In the genomic region with DNA sequence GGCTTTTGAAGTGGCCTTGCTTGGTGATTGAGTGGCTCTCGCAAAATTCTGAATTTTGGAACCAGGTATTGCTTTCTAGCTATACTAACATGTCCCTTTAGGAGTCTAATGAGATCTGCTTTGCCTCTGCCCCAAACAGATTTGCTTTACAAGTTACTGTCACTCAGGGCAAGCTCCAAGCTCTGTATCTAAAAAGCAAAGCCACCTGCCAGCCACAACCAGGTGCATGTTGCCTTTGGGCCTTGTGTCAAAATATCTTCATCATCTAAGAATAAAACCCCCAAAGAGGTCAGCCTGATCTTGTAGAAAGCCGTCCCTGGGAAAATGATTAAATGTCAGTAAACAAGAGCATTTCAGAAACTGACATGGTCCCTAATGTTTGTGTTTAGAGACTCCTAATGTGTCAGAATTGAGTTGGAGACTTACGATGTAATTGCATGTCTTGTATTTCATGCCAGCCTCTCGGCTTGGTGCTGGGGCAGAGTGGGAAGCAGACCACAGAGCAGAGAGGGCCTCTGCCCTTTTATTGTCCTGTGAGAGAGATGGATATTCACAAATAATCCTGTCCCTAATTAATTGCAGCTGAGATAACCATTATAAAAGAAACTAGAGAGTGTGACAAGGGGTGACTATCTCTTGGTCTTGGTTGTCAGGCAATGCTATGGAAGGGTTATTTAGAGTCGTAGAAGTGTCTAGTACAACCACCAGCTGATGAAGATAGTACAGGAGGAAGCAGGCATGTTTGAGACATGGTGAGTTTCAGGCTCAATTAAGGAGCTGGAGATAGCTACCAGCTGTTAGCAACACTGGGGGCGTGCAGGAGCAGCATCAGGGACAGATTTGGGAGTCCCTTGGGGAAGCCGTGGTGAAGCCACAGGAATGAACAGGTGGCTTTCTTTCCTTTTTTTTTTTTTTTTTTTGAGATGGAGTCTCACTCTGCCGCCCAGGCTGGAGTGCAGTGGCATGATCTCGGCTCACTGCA, we compare ENCODE assay signal across 1 cellular context.
TF ChIP-seq lines count a peak whose summit lies in the region.

No MANE protein-coding gene starts in this region.

TF ChIP-seq in GM12878, 131 proteins besides CTCF, POLR2A, EP300 and RAD21 (continued from another document and continues in another):
- TF ChIP-seq, protein P1, sequence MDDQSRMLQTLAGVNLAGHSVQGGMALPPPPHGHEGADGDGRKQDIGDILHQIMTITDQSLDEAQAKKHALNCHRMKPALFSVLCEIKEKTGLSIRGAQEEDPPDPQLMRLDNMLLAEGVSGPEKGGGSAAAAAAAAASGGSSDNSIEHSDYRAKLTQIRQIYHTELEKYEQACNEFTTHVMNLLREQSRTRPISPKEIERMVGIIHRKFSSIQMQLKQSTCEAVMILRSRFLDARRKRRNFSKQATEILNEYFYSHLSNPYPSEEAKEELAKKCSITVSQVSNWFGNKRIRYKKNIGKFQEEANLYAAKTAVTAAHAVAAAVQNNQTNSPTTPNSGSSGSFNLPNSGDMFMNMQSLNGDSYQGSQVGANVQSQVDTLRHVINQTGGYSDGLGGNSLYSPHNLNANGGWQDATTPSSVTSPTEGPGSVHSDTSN (IDR thresholded peaks at IDR 0.05; ENCODE audit: insufficient replicate concordance, low read depth, low read length): peak; percentile 63
- TF ChIP-seq MEF2B (IDR thresholded peaks at IDR 0.05; ENCODE audit: partially characterized antibody, poor library complexity, severe bottlenecking) (peak; percentile 74), ZNF24 (IDR thresholded peaks at IDR 0.05) (no peak), YY1 (IDR thresholded peaks at IDR 0.05; ENCODE audit: low read depth, low read length) (0 out of 2 replicates have a peak, but pooled peaks have one; percentile 21), WRNIP1 (IDR thresholded peaks at IDR 0.05; ENCODE audit: borderline replicate concordance, low read depth, low read length) (no peak), TARDBP (IDR thresholded peaks at IDR 0.05; ENCODE audit: borderline replicate concordance) (no peak), SREBF2 (IDR thresholded peaks at IDR 0.05; ENCODE audit: low read length) (no peak), NFIC (IDR thresholded peaks at IDR 0.05; ENCODE audit: low read depth, low read length) (no peak), MTA2 (IDR thresholded peaks at IDR 0.05; ENCODE audit: low read depth) (peak; percentile 44; the same call in 1 of the 2 replicates), RBBP5 (conservative IDR thresholded peaks at IDR 0.05) (no peak), BCL11A (IDR thresholded peaks at IDR 0.05; ENCODE audit: low read depth, low read length) (peak; percentile 59; the same call in 1 of the 2 replicates), ZNF384 (IDR thresholded peaks at IDR 0.05; ENCODE audit: borderline replicate concordance, low read depth, low read length) (peak; percentile 39; the same call in 1 of the 2 replicates), TCF12 (IDR thresholded peaks at IDR 0.05; ENCODE audit: low read depth, low read length) (peak; percentile 94), BHLHE40 (IDR thresholded peaks at IDR 0.05; ENCODE audit: borderline replicate concordance in 1 of 2, low read depth in 2 of 2, low read length in 1 of 2) (0 out of 4 replicates have a peak, but pooled peaks of 1 of the 2 experiments have one; percentile 15), POU2F2 (IDR thresholded peaks at IDR 0.05; ENCODE audit: borderline replicate concordance, low read depth, low read length) (no peak), POLR2AphosphoS5 (IDR thresholded peaks at IDR 0.05; ENCODE audit: low read length) (no peak), GABPA (IDR thresholded peaks at IDR 0.05; ENCODE audit: low read depth) (no peak), EED (IDR thresholded peaks at IDR 0.05; ENCODE audit: low read depth) (peak; percentile 35; the same call in 1 of the 2 replicates), ZBED1 (IDR thresholded peaks at IDR 0.05; ENCODE audit: borderline replicate concordance) (no peak), MYC (IDR thresholded peaks at IDR 0.05; ENCODE audit: insufficient read depth, insufficient read length, insufficient replicate concordance, low read length, severe bottlenecking) (no peak), LARP7 (IDR thresholded peaks at IDR 0.05) (no peak), IRF4 (IDR thresholded peaks at IDR 0.05; ENCODE audit: low read depth, low read length) (no peak), NR2C2 (IDR thresholded peaks at IDR 0.05; ENCODE audit: borderline replicate concordance, control insufficient read depth, insufficient read length, low read depth) (no peak), SPI1 (IDR thresholded peaks at IDR 0.05; ENCODE audit: borderline replicate concordance, insufficient read depth, low read depth, low read length) (no peak), IKZF2 (IDR thresholded peaks at IDR 0.05) (peak; percentile 38 to 49; a peak in 3 of 4 replicates), NBN (IDR thresholded peaks at IDR 0.05) (0 out of 2 replicates have a peak, but pooled peaks have one; percentile 33), RUNX3 (IDR thresholded peaks at IDR 0.05; ENCODE audit: low read length) (peak; percentile 49), SMARCA5 (IDR thresholded peaks at IDR 0.05) (no peak), CBFB (IDR thresholded peaks at IDR 0.05; ENCODE audit: low read depth) (no peak), TBL1XR1 (IDR thresholded peaks at IDR 0.05; ENCODE audit: low read depth, low read length) (no peak), SMC3 (IDR thresholded peaks at IDR 0.05; ENCODE audit: borderline replicate concordance, low read length) (no peak), IKZF1 (conservative IDR thresholded peaks at IDR 0.05) (0 out of 2 replicates have a peak, but pooled peaks have one; percentile 17), STAT3 (IDR thresholded peaks at IDR 0.05; ENCODE audit: low read depth, low read length) (no peak), PAX5 (IDR thresholded peaks at IDR 0.05; ENCODE audit: borderline replicate concordance, low read depth, low read length) (0 out of 2 replicates have a peak, but pooled peaks have one; percentile 41), DPF2 (IDR thresholded peaks at IDR 0.05) (no peak), RAD51 (IDR thresholded peaks at IDR 0.05) (no peak), ASH2L (IDR thresholded peaks at IDR 0.05; ENCODE audit: borderline replicate concordance, low read depth) (no peak), HDAC6 (IDR thresholded peaks at IDR 0.05; ENCODE audit: unreplicated experiment) (no peak), ATF7 (IDR thresholded peaks at IDR 0.05; ENCODE audit: low read depth) (no peak), KAT2A (conservative IDR thresholded peaks at IDR 0.05; ENCODE audit: control insufficient read depth, low read depth, low read length) (no peak), BMI1 (IDR thresholded peaks at IDR 0.05; ENCODE audit: borderline replicate concordance) (no peak), CEBPB (IDR thresholded peaks at IDR 0.05; ENCODE audit: borderline replicate concordance in 1 of 2, low read depth in 2 of 2, low read length in 2 of 2) (no peak)
- TF ChIP-seq, protein P2, sequence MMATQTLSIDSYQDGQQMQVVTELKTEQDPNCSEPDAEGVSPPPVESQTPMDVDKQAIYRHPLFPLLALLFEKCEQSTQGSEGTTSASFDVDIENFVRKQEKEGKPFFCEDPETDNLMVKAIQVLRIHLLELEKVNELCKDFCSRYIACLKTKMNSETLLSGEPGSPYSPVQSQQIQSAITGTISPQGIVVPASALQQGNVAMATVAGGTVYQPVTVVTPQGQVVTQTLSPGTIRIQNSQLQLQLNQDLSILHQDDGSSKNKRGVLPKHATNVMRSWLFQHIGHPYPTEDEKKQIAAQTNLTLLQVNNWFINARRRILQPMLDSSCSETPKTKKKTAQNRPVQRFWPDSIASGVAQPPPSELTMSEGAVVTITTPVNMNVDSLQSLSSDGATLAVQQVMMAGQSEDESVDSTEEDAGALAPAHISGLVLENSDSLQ (IDR thresholded peaks at IDR 0.05): peak; percentile 50
- TF ChIP-seq, protein P3, sequence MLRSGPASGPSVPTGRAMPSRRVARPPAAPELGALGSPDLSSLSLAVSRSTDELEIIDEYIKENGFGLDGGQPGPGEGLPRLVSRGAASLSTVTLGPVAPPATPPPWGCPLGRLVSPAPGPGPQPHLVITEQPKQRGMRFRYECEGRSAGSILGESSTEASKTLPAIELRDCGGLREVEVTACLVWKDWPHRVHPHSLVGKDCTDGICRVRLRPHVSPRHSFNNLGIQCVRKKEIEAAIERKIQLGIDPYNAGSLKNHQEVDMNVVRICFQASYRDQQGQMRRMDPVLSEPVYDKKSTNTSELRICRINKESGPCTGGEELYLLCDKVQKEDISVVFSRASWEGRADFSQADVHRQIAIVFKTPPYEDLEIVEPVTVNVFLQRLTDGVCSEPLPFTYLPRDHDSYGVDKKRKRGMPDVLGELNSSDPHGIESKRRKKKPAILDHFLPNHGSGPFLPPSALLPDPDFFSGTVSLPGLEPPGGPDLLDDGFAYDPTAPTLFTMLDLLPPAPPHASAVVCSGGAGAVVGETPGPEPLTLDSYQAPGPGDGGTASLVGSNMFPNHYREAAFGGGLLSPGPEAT (IDR thresholded peaks at IDR 0.05; ENCODE audit: low read depth): 0 out of 2 replicates have a peak, but pooled peaks have one; percentile 23
- TF ChIP-seq, protein P4, sequence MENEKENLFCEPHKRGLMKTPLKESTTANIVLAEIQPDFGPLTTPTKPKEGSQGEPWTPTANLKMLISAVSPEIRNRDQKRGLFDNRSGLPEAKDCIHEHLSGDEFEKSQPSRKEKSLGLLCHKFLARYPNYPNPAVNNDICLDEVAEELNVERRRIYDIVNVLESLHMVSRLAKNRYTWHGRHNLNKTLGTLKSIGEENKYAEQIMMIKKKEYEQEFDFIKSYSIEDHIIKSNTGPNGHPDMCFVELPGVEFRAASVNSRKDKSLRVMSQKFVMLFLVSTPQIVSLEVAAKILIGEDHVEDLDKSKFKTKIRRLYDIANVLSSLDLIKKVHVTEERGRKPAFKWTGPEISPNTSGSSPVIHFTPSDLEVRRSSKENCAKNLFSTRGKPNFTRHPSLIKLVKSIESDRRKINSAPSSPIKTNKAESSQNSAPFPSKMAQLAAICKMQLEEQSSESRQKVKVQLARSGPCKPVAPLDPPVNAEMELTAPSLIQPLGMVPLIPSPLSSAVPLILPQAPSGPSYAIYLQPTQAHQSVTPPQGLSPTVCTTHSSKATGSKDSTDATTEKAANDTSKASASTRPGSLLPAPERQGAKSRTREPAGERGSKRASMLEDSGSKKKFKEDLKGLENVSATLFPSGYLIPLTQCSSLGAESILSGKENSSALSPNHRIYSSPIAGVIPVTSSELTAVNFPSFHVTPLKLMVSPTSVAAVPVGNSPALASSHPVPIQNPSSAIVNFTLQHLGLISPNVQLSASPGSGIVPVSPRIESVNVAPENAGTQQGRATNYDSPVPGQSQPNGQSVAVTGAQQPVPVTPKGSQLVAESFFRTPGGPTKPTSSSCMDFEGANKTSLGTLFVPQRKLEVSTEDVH (IDR thresholded peaks at IDR 0.05; ENCODE audit: low read depth, partially characterized antibody): no peak
- TF ChIP-seq, protein P5, sequence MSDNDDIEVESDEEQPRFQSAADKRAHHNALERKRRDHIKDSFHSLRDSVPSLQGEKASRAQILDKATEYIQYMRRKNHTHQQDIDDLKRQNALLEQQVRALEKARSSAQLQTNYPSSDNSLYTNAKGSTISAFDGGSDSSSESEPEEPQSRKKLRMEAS (IDR thresholded peaks at IDR 0.05; ENCODE audit: low read depth, low read length): no peak
- TF ChIP-seq, protein P6, sequence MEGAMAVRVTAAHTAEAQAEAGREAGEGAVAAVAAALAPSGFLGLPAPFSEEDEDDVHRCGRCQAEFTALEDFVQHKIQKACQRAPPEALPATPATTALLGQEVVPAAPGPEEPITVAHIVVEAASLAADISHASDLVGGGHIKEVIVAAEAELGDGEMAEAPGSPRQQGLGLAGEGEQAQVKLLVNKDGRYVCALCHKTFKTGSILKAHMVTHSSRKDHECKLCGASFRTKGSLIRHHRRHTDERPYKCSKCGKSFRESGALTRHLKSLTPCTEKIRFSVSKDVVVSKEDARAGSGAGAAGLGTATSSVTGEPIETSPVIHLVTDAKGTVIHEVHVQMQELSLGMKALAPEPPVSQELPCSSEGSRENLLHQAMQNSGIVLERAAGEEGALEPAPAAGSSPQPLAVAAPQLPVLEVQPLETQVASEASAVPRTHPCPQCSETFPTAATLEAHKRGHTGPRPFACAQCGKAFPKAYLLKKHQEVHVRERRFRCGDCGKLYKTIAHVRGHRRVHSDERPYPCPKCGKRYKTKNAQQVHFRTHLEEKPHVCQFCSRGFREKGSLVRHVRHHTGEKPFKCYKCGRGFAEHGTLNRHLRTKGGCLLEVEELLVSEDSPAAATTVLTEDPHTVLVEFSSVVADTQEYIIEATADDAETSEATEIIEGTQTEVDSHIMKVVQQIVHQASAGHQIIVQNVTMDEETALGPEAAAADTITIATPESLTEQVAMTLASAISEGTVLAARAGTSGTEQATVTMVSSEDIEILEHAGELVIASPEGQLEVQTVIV (IDR thresholded peaks at IDR 0.05; ENCODE audit: borderline replicate concordance, partially characterized antibody): no peak
- TF ChIP-seq, protein P7, sequence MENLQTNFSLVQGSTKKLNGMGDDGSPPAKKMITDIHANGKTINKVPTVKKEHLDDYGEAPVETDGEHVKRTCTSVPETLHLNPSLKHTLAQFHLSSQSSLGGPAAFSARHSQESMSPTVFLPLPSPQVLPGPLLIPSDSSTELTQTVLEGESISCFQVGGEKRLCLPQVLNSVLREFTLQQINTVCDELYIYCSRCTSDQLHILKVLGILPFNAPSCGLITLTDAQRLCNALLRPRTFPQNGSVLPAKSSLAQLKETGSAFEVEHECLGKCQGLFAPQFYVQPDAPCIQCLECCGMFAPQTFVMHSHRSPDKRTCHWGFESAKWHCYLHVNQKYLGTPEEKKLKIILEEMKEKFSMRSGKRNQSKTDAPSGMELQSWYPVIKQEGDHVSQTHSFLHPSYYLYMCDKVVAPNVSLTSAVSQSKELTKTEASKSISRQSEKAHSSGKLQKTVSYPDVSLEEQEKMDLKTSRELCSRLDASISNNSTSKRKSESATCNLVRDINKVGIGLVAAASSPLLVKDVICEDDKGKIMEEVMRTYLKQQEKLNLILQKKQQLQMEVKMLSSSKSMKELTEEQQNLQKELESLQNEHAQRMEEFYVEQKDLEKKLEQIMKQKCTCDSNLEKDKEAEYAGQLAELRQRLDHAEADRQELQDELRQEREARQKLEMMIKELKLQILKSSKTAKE (IDR thresholded peaks at IDR 0.05; ENCODE audit: low read depth, poor library complexity, severe bottlenecking): no peak
- TF ChIP-seq, protein P8, sequence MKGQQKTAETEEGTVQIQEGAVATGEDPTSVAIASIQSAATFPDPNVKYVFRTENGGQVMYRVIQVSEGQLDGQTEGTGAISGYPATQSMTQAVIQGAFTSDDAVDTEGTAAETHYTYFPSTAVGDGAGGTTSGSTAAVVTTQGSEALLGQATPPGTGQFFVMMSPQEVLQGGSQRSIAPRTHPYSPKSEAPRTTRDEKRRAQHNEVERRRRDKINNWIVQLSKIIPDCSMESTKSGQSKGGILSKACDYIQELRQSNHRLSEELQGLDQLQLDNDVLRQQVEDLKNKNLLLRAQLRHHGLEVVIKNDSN (IDR thresholded peaks at IDR 0.05; ENCODE audit: borderline replicate concordance, extremely low read length, insufficient read depth, low read depth, low read length): no peak
- TF ChIP-seq, protein P9, sequence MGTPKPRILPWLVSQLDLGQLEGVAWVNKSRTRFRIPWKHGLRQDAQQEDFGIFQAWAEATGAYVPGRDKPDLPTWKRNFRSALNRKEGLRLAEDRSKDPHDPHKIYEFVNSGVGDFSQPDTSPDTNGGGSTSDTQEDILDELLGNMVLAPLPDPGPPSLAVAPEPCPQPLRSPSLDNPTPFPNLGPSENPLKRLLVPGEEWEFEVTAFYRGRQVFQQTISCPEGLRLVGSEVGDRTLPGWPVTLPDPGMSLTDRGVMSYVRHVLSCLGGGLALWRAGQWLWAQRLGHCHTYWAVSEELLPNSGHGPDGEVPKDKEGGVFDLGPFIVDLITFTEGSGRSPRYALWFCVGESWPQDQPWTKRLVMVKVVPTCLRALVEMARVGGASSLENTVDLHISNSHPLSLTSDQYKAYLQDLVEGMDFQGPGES (IDR thresholded peaks at IDR 0.05): no peak
